1 cellular context compared by ENCODE assay signal in the genomic region with DNA sequence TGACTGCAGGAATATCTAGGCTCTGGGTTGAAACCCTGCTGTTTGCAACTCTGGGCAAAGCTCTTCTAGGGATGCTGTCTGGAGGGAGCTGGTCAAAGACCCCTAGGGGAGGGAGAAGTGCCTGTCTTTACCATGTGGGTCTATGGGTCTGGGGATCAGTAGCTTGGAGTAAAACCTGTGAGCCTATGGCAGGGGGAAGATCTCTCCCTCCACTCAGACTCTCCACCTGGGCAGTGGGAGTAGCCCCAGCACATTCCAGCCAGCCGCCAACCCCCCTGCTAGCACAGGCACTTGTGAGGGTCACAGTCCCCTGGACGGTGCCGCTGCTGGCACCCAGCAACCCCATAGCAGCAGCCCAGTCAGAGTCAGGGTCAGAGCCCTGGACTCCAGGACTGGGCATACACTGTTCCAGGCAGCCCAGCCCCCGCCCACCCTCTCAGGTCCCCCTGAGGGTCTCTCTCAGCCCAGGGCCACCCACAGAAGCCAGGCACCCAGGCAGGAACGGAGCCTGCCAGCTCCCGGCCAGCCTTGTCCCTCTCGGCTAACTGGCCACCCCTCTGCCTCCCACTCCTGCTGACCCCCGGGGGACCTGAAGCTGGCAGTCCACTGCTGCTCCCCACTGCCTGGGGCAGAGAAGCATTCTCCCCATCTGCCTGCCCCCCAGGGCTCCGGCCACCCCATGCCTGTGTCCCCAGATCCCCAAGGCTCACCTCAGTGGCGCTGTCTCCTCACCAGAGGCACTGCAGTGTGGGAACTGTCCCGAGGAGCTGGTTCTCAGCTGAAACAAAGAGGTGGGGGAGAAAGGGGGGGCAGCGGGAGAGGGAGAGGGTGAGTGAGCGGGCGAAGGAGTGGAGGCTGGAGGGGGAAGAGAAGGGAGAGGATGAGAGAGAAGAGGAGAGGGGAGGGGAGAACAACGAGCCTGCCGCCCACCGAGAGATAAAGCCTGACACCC.
TF ChIP-seq lines count a peak whose summit lies in the region.

No MANE protein-coding gene starts in this region.

TF ChIP-seq in WTC11, 78 proteins besides CTCF, POLR2A, EP300 and RAD21:
- TF ChIP-seq, protein P1, sequence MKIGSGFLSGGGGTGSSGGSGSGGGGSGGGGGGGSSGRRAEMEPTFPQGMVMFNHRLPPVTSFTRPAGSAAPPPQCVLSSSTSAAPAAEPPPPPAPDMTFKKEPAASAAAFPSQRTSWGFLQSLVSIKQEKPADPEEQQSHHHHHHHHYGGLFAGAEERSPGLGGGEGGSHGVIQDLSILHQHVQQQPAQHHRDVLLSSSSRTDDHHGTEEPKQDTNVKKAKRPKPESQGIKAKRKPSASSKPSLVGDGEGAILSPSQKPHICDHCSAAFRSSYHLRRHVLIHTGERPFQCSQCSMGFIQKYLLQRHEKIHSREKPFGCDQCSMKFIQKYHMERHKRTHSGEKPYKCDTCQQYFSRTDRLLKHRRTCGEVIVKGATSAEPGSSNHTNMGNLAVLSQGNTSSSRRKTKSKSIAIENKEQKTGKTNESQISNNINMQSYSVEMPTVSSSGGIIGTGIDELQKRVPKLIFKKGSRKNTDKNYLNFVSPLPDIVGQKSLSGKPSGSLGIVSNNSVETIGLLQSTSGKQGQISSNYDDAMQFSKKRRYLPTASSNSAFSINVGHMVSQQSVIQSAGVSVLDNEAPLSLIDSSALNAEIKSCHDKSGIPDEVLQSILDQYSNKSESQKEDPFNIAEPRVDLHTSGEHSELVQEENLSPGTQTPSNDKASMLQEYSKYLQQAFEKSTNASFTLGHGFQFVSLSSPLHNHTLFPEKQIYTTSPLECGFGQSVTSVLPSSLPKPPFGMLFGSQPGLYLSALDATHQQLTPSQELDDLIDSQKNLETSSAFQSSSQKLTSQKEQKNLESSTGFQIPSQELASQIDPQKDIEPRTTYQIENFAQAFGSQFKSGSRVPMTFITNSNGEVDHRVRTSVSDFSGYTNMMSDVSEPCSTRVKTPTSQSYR (CRISPR knock-in tag; IDR thresholded peaks at IDR 0.05) = no peak
- TF ChIP-seq HMGA2 (CRISPR knock-in tag; IDR thresholded peaks at IDR 0.05) (no peak), ETV6 (CRISPR knock-in tag; IDR thresholded peaks at IDR 0.05) (no peak), ZNF423 (CRISPR knock-in tag; IDR thresholded peaks at IDR 0.05) (no peak), FOXP1 (CRISPR knock-in tag; IDR thresholded peaks at IDR 0.05; ENCODE audit: borderline replicate concordance) (no peak), IRF2 (CRISPR knock-in tag; IDR thresholded peaks at IDR 0.05; ENCODE audit: borderline replicate concordance, low read depth) (no peak), ZNF671 (CRISPR knock-in tag; IDR thresholded peaks at IDR 0.05) (no peak), MXD4 (CRISPR knock-in tag; IDR thresholded peaks at IDR 0.05; ENCODE audit: borderline replicate concordance) (no peak), SMAD3 (CRISPR knock-in tag; IDR thresholded peaks at IDR 0.05; ENCODE audit: borderline replicate concordance) (no peak), PRRX2 (CRISPR knock-in tag; IDR thresholded peaks at IDR 0.05) (no peak), ZNF263 (CRISPR knock-in tag; IDR thresholded peaks at IDR 0.05; ENCODE audit: low read depth) (no peak), NFATC4 (CRISPR knock-in tag; IDR thresholded peaks at IDR 0.05) (no peak)
- TF ChIP-seq, protein P2, sequence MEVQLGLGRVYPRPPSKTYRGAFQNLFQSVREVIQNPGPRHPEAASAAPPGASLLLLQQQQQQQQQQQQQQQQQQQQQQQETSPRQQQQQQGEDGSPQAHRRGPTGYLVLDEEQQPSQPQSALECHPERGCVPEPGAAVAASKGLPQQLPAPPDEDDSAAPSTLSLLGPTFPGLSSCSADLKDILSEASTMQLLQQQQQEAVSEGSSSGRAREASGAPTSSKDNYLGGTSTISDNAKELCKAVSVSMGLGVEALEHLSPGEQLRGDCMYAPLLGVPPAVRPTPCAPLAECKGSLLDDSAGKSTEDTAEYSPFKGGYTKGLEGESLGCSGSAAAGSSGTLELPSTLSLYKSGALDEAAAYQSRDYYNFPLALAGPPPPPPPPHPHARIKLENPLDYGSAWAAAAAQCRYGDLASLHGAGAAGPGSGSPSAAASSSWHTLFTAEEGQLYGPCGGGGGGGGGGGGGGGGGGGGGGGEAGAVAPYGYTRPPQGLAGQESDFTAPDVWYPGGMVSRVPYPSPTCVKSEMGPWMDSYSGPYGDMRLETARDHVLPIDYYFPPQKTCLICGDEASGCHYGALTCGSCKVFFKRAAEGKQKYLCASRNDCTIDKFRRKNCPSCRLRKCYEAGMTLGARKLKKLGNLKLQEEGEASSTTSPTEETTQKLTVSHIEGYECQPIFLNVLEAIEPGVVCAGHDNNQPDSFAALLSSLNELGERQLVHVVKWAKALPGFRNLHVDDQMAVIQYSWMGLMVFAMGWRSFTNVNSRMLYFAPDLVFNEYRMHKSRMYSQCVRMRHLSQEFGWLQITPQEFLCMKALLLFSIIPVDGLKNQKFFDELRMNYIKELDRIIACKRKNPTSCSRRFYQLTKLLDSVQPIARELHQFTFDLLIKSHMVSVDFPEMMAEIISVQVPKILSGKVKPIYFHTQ (CRISPR knock-in tag; IDR thresholded peaks at IDR 0.05) = no peak
- TF ChIP-seq, protein P3, sequence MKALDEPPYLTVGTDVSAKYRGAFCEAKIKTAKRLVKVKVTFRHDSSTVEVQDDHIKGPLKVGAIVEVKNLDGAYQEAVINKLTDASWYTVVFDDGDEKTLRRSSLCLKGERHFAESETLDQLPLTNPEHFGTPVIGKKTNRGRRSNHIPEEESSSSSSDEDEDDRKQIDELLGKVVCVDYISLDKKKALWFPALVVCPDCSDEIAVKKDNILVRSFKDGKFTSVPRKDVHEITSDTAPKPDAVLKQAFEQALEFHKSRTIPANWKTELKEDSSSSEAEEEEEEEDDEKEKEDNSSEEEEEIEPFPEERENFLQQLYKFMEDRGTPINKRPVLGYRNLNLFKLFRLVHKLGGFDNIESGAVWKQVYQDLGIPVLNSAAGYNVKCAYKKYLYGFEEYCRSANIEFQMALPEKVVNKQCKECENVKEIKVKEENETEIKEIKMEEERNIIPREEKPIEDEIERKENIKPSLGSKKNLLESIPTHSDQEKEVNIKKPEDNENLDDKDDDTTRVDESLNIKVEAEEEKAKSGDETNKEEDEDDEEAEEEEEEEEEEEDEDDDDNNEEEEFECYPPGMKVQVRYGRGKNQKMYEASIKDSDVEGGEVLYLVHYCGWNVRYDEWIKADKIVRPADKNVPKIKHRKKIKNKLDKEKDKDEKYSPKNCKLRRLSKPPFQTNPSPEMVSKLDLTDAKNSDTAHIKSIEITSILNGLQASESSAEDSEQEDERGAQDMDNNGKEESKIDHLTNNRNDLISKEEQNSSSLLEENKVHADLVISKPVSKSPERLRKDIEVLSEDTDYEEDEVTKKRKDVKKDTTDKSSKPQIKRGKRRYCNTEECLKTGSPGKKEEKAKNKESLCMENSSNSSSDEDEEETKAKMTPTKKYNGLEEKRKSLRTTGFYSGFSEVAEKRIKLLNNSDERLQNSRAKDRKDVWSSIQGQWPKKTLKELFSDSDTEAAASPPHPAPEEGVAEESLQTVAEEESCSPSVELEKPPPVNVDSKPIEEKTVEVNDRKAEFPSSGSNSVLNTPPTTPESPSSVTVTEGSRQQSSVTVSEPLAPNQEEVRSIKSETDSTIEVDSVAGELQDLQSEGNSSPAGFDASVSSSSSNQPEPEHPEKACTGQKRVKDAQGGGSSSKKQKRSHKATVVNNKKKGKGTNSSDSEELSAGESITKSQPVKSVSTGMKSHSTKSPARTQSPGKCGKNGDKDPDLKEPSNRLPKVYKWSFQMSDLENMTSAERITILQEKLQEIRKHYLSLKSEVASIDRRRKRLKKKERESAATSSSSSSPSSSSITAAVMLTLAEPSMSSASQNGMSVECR (CRISPR knock-in tag; IDR thresholded peaks at IDR 0.05; ENCODE audit: borderline replicate concordance) = no peak
- TF ChIP-seq, protein P4, sequence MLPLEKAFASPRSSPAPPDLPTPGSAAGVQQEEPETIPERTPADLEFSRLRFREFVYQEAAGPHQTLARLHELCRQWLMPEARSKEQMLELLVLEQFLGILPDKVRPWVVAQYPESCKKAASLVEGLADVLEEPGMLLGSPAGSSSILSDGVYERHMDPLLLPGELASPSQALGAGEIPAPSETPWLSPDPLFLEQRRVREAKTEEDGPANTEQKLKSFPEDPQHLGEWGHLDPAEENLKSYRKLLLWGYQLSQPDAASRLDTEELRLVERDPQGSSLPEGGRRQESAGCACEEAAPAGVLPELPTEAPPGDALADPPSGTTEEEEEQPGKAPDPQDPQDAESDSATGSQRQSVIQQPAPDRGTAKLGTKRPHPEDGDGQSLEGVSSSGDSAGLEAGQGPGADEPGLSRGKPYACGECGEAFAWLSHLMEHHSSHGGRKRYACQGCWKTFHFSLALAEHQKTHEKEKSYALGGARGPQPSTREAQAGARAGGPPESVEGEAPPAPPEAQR (CRISPR knock-in tag; IDR thresholded peaks at IDR 0.05) = no peak
- TF ChIP-seq, protein P5, sequence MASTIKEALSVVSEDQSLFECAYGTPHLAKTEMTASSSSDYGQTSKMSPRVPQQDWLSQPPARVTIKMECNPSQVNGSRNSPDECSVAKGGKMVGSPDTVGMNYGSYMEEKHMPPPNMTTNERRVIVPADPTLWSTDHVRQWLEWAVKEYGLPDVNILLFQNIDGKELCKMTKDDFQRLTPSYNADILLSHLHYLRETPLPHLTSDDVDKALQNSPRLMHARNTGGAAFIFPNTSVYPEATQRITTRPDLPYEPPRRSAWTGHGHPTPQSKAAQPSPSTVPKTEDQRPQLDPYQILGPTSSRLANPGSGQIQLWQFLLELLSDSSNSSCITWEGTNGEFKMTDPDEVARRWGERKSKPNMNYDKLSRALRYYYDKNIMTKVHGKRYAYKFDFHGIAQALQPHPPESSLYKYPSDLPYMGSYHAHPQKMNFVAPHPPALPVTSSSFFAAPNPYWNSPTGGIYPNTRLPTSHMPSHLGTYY (CRISPR knock-in tag; IDR thresholded peaks at IDR 0.05) = no peak
- TF ChIP-seq, protein P6, sequence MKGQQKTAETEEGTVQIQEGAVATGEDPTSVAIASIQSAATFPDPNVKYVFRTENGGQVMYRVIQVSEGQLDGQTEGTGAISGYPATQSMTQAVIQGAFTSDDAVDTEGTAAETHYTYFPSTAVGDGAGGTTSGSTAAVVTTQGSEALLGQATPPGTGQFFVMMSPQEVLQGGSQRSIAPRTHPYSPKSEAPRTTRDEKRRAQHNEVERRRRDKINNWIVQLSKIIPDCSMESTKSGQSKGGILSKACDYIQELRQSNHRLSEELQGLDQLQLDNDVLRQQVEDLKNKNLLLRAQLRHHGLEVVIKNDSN (CRISPR knock-in tag; IDR thresholded peaks at IDR 0.05) = no peak
